In genomic region chr15:55270301-55270700, GRCh38 we compare ENCODE assay signal across 23 cellular contexts. TPM values are rescaled to one million over a fixed set of nuclear protein-coding genes. Genes with fewer than 3 reads are reported as not detected.
A peak's percentile ranks its signal among the peaks of the same experiment; 100 is the strongest.
DNase-seq lines count a peak whose midpoint lies in the region; ATAC-seq and TF ChIP-seq lines count a peak whose summit lies in the region.
"Had no signal": no experiment of that assay in that cellular context is flagged by ENCODE, and none has a peak within 500 bp of the region (broad histone marks: within the 10 kb centered on the region; RNA-seq: fewer than 3 reads in every experiment).

No MANE protein-coding gene starts in this region.

- H3K9me3 ChIP-seq in T-helper 17 cell (ENCODE audit: control insufficient read depth, low read length, poor library complexity, severe bottlenecking) (no peaks in the 10 kb centered on the region), neutrophil (no peaks in the 10 kb centered on the region), body of pancreas (no peaks in the 10 kb centered on the region)
- H3K9me3 ChIP-seq: ascending aorta, right atrium auricular region, upper lobe of left lung had no signal

- H3K27me3 Mint-ChIP-seq in activated CD4-positive, alpha-beta T cell treated with anti-CD3 and anti-CD28 coated beads for 36 hours, result no peaks in the 10 kb centered on the region
- H3K27me3 Mint-ChIP-seq in T-helper 17 cell, result no peaks in the 10 kb centered on the region
- no peaks in the 10 kb centered on the region for H3K27me3 Mint-ChIP-seq in dendritic cell treated with granulocyte-macrophage colony-stimulating factor and Interleukin-4, amounts not matched to agents 40 ng/mL and 50 ng/mL, for 4 days
- H3K27me3 Mint-ChIP-seq: B cell had no signal

- H3K27ac ChIP-seq in neutrophil (peak overlapping the region; percentile 94), body of pancreas (no peak overlapping the region)
- H3K27ac ChIP-seq: ascending aorta, epithelial cell of prostate, KMS-11, right atrium auricular region had no signal

- H3K36me3 Mint-ChIP-seq in activated CD4-positive, alpha-beta T cell treated with anti-CD3 and anti-CD28 coated beads for 36 hours (ENCODE audit: low read depth), result peaks cover 77% of the 10 kb centered on the region
- H3K36me3 Mint-ChIP-seq in T-helper 17 cell (ENCODE audit: low read depth), result peaks cover 2% of the 10 kb centered on the region
- peaks cover 14% of the 10 kb centered on the region for H3K36me3 Mint-ChIP-seq in dendritic cell treated with granulocyte-macrophage colony-stimulating factor and Interleukin-4, amounts not matched to agents 40 ng/mL and 50 ng/mL, for 4 days (ENCODE audit: low read depth)

- H3K36me3 ChIP-seq in neutrophil (peaks cover 14% of the 10 kb centered on the region), body of pancreas (replicated peaks in 1 of 2; ENCODE audit: insufficient read depth in 1 of 2, low read depth in 2 of 2) (no peaks in the 10 kb centered on the region)
- H3K36me3 ChIP-seq: ascending aorta, right atrium auricular region had no signal

- WGBS in body of pancreas, 2 donors, result 82 to 85% methylated on average over 6 of the region's 6 CpGs

- H3K9me3 Mint-ChIP-seq in activated CD4-positive, alpha-beta T cell treated with anti-CD3 and anti-CD28 coated beads for 36 hours (ENCODE audit: low read depth), result no peaks in the 10 kb centered on the region
- no peaks in the 10 kb centered on the region for H3K9me3 Mint-ChIP-seq in dendritic cell treated with granulocyte-macrophage colony-stimulating factor and Interleukin-4, amounts not matched to agents 40 ng/mL and 50 ng/mL, for 4 days

- ATAC-seq in activated CD4-positive, alpha-beta T cell treated with anti-CD3 and anti-CD28 coated beads for 36 hours, result peak; percentile 13
- no peak for ATAC-seq in T-helper 17 cell
- no peak for ATAC-seq in HG03280 (IDR thresholded peaks at IDR 0.05; ENCODE audit: unreplicated experiment)
- ATAC-seq in GM18511 (IDR thresholded peaks at IDR 0.05; ENCODE audit: unreplicated experiment), result no peak
- no peak for ATAC-seq in body of pancreas

- CTCF ChIA-PET in activated CD4-positive, alpha-beta T cell treated with anti-CD3 and anti-CD28 coated beads for 36 hours (lab: Charles Lee), result interaction anchor here (0.8 to 2.6 kb wide), 6 partner anchors 11 to 73 kb away, joined by 3 to 5 read pairs (median 3); partner anchors contain the start of gene RSL24D1

- H3K27me3 ChIP-seq in neutrophil (no peaks in the 10 kb centered on the region), body of pancreas (no peaks in the 10 kb centered on the region)
- H3K27me3 ChIP-seq: ascending aorta, right atrium auricular region, upper lobe of left lung had no signal

- POLR2A ChIA-PET in activated CD4-positive, alpha-beta T cell treated with anti-CD3 and anti-CD28 coated beads for 36 hours (lab: Charles Lee), result no interaction called here

- no peak for TF ChIP-seq POLR2A in body of pancreas (IDR thresholded peaks at IDR 0.05)

- peaks cover 80% of the 10 kb centered on the region for H3K4me1 Mint-ChIP-seq in activated CD4-positive, alpha-beta T cell treated with anti-CD3 and anti-CD28 coated beads for 36 hours
- H3K4me1 Mint-ChIP-seq in T-helper 17 cell, result peaks cover 65% of the 10 kb centered on the region
- H3K4me1 Mint-ChIP-seq in dendritic cell treated with granulocyte-macrophage colony-stimulating factor and Interleukin-4, amounts not matched to agents 40 ng/mL and 50 ng/mL, for 4 days (ENCODE audit: low read depth), result peaks cover 51% of the 10 kb centered on the region

- intact Hi-C loops in activated CD4-positive, alpha-beta T cell treated with anti-CD3 and anti-CD28 coated beads for 36 hours (cut with DNase I, micrococcal nuclease), result no loop called here
- intact Hi-C loops in dendritic cell treated with granulocyte-macrophage colony-stimulating factor and Interleukin-4, amounts not matched to agents 40 ng/mL and 50 ng/mL, for 4 days (cut with micrococcal nuclease), result no loop called here
- intact Hi-C loops in body of pancreas (cut with DNase I), result no loop called here

- DNase-seq in activated CD4-positive, alpha-beta T cell treated with anti-CD3 and anti-CD28 coated beads for 36 hours, result peak; percentile 30
- DNase-seq in activated CD4-positive, alpha-beta T cell treated with anti-CD3 and anti-CD28 coated beads, Interleukin-2, amount 50 U/mL, for 4 hours, result no peak
- no peak for DNase-seq in T-helper 17 cell
- no peak for DNase-seq in body of pancreas
- DNase-seq: activated CD4-positive, alpha-beta T cell treated with anti-CD3 and anti-CD28 coated beads for 1 hour; activated CD8-positive, alpha-beta memory T cell treated with anti-CD3 and anti-CD28 coated beads, Interleukin-2, amount 50 U/mL, for 4 hours; activated naive CD4-positive, alpha-beta T cell treated with Interleukin-2 at 50 U/mL for 16 hours; EL; islet precursor cell; NCI-H1694 treated with DMSO at 0.1 percent for 48 hours; NCI-H748 treated with DMSO at 0.1 percent for 48 hours; stimulated activated CD4-positive, alpha-beta T cell treated with anti-CD3 and anti-CD28 coated beads, Interleukin-12 subunit alpha, Interleukin-12 subunit beta, amount 100 ng/mL, for 4 hours; upper lobe of left lung had no signal

- TF ChIP-seq CTCF in neutrophil (IDR thresholded peaks at IDR 0.05) (no peak), body of pancreas (IDR thresholded peaks at IDR 0.05) (no peak)

- H3K4me1 ChIP-seq in neutrophil (ENCODE audit: control insufficient read depth in 1 of 2, insufficient read depth in 1 of 2, low read depth in 1 of 2, low read length in 1 of 2), result peaks cover 98 to 99% of the 10 kb centered on the region in 2 experiments
- no peaks in the 10 kb centered on the region for H3K4me1 ChIP-seq in body of pancreas
- H3K4me1 ChIP-seq: ascending aorta, right atrium auricular region had no signal

- peak overlapping the region; percentile 60 for H3K27ac Mint-ChIP-seq in activated CD4-positive, alpha-beta T cell treated with anti-CD3 and anti-CD28 coated beads for 36 hours
- H3K27ac Mint-ChIP-seq in T-helper 17 cell, result peak overlapping the region; percentile 97
- H3K27ac Mint-ChIP-seq in dendritic cell treated with granulocyte-macrophage colony-stimulating factor and Interleukin-4, amounts not matched to agents 40 ng/mL and 50 ng/mL, for 4 days, result peak overlapping the region; percentile 16
- H3K27ac Mint-ChIP-seq: B cell had no signal

- no peak overlapping the region for H3K4me3 Mint-ChIP-seq in activated CD4-positive, alpha-beta T cell treated with anti-CD3 and anti-CD28 coated beads for 36 hours
- H3K4me3 Mint-ChIP-seq in T-helper 17 cell, result peak overlapping the region; percentile 36
- no peak overlapping the region for H3K4me3 Mint-ChIP-seq in dendritic cell treated with granulocyte-macrophage colony-stimulating factor and Interleukin-4, amounts not matched to agents 40 ng/mL and 50 ng/mL, for 4 days
- H3K4me3 Mint-ChIP-seq: B cell had no signal

- H3K4me3 ChIP-seq in neutrophil (ENCODE audit: low read depth in 1 of 2, low read length in 1 of 2) (no peak overlapping the region), body of pancreas (no peak overlapping the region)
- H3K4me3 ChIP-seq: ascending aorta, lung, right atrium auricular region, upper lobe of left lung had no signal

RNA-seq across cellular contexts. Expression of gene RAB27A, which starts 19.3 kb away (rescaled TPM):
- total RNA-seq in activated CD4-positive, alpha-beta T cell treated with anti-CD3 and anti-CD28 coated beads for 36 hours, result 100 to 1,000 TPM; 111 to 129 TPM
- total RNA-seq in T-helper 17 cell (10 to 100 TPM; 27.1 to 31.4 TPM), body of pancreas (1 to 10 TPM; 9.6 to 9.9 TPM)

RNA-seq across cellular contexts. Expression of gene PIGBOS1, which starts 48.6 kb away (rescaled TPM):
- total RNA-seq in activated CD4-positive, alpha-beta T cell treated with anti-CD3 and anti-CD28 coated beads for 36 hours, result 10 to 100 TPM in 1 of 2 experiments, 1 to 10 TPM in 1; 8.8 to 11.0 TPM
- total RNA-seq in T-helper 17 cell (1 to 10 TPM; 6.1 to 9.0 TPM), body of pancreas (10 to 100 TPM; 11.2 to 16.1 TPM)

RNA-seq across cellular contexts. Expression of gene PIGB, which starts 48.7 kb away (rescaled TPM):
- total RNA-seq in activated CD4-positive, alpha-beta T cell treated with anti-CD3 and anti-CD28 coated beads for 36 hours, result 10 to 100 TPM; 19.8 to 21.1 TPM
- 10 to 100 TPM; 23.2 to 24.5 TPM for total RNA-seq in T-helper 17 cell
- 10 to 100 TPM in 1 of 2 donors, 1 to 10 TPM in 1; 9.1 to 17.1 TPM for total RNA-seq in body of pancreas

Comparison
In these comparisons a context has a peak if more than half of its experiments do, and no peak if none do; other contexts are left out.
1. H3K27ac Mint-ChIP-seq: peak in every context shown above with its lines; median percentile 97 in T-helper 17 cell; 60 in activated CD4-positive, alpha-beta T cell treated with anti-CD3 and anti-CD28 coated beads for 36 hours; 16 in dendritic cell treated with granulocyte-macrophage colony-stimulating factor and Interleukin-4, amounts not matched to agents 40 ng/mL and 50 ng/mL, for 4 days.